ENCODE assay signal across 8 cellular contexts in the genomic region with DNA sequence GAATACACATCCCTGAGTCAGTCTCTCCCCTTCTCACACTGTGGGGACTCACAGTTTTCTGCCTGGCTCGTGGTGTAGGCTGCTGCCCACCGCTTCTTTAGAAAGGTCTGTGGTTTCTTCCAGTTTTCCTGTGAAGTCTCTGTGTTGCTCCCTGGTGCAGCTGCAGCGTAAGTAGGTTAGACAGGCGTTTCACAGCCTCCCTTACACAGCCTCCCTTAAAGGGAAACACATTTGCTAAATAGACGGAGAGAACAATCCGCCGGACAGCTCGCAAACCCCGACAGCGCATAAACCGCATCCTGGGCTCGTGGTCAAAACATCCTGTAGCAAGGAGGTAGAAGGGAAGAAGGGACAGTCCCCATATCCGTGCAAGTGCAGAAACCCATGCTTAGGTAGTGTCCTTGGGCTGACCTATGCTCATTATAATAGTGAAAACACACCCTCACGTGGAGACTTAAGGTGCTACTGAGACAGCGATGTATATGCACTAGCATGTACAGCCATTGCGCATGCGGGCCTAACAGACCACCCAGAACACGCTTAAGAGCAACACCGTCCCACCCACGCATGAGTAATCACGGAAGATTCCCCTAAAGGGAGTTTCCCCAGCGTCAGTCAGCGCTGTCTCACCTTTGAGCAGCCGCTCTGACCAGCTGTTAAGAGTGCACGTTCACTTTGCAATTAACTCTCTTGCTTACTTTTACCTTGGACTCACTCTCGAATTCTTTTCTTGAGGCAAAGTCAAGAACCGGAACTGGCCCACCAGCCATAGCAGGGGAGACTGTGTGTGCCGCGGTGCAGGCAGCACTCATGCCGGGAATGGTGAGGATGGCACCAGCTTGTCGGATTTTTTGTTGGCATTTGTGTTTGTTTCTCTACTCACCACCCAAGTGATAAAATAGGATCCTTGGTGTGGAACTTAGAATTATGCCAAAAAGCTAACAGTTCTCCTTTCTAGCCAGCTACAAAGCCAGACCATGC. TPM values are rescaled to one million over a fixed set of nuclear protein-coding genes. Genes with fewer than 3 reads are reported as not detected.
DNase-seq lines count a peak whose midpoint lies in the region; ATAC-seq and TF ChIP-seq lines count a peak whose summit lies in the region.

No MANE protein-coding gene starts in this region.

- no CpG with 5 or more reads among the region's 31 CpGs for WGBS in trophoblast cell (ENCODE audit: extremely low coverage, insufficient coverage, insufficient read length)

- no peak overlapping the region for H4K91ac ChIP-seq in trophoblast cell (ENCODE audit: low read depth, low read length)

- H4K20me1 ChIP-seq in GM23338 (replicated peaks; ENCODE audit: insufficient read depth) = no peaks in the 10 kb centered on the region

- no peaks in the 10 kb centered on the region for H3F3A ChIP-seq in GM23338 (replicated peaks; ENCODE audit: low read depth)

- H3K9me3 ChIP-seq in trophoblast cell (ENCODE audit: insufficient read depth, low read depth, low read length) = peaks cover under 1% of the 10 kb centered on the region
- no peaks in the 10 kb centered on the region for H3K9me3 ChIP-seq in gastrocnemius medialis

- no peak overlapping the region for H3K27ac ChIP-seq in GM23338 (ENCODE audit: low read depth)
- H3K27ac ChIP-seq in trophoblast cell (ENCODE audit: low read depth, low read length) = no peak overlapping the region
- H3K27ac ChIP-seq in gastrocnemius medialis = no peak overlapping the region

- no peak for TF ChIP-seq CTCF in GM10248 (IDR thresholded peaks at IDR 0.05; ENCODE audit: control extremely low read depth, extremely low read depth, low read depth, missing control alignments)
- no peak for TF ChIP-seq CTCF in GM23338 (conservative IDR thresholded peaks at IDR 0.05; ENCODE audit: low read depth in 2 of 2)
- no peak for TF ChIP-seq CTCF in gastrocnemius medialis (IDR thresholded peaks at IDR 0.05 in 4 of 5, conservative IDR thresholded peaks at IDR 0.05 in 1 of 5)

- H3K9ac ChIP-seq in trophoblast cell (ENCODE audit: low read length) = no peak overlapping the region

- in situ Hi-C loops in gastrocnemius medialis (cut with MboI; ENCODE audit: low sequenced_read_pairs in 4 of 4) = no loop called here

- H3K4me3 Mint-ChIP-seq in GM23338 = no peak overlapping the region
- H3K4me3 Mint-ChIP-seq in activated T-cell treated with anti-CD3 and anti-CD28 coated beads, Interleukin-2, amount 50 U/mL, for 24 hours = peak overlapping the region; percentile 79

- no peaks in the 10 kb centered on the region for H3K9me2 ChIP-seq in GM23338 (ENCODE audit: insufficient read depth)

- H3K79me1 ChIP-seq in trophoblast cell (ENCODE audit: low read length) = no peaks in the 10 kb centered on the region

- H3K4me2 ChIP-seq in GM23338 (no peak overlapping the region), trophoblast cell (ENCODE audit: low read length) (no peak overlapping the region)

- no peaks in the 10 kb centered on the region; the same call in 1 of the 2 replicates for H3K36me3 ChIP-seq in GM23338 (ENCODE audit: insufficient read depth)
- H3K36me3 ChIP-seq in trophoblast cell (ENCODE audit: control insufficient read depth in 1 of 2, insufficient read depth in 2 of 2, low read length in 2 of 2) = no peaks in the 10 kb centered on the region
- H3K36me3 ChIP-seq in gastrocnemius medialis = no peaks in the 10 kb centered on the region

- no peak overlapping the region for H2BK12ac ChIP-seq in trophoblast cell (ENCODE audit: low read length)

- intact Hi-C loops in gastrocnemius medialis (cut with DNase I; ENCODE audit: low total_unique reads) = no loop called here

- no peak overlapping the region for H3K23ac ChIP-seq in trophoblast cell (ENCODE audit: low read length)

- POLR2A ChIA-PET in GM10248 (lab: Yijun Ruan, JAX) = no interaction called here

- H3K18ac ChIP-seq in trophoblast cell (ENCODE audit: low read length) = no peak overlapping the region

- H3K4me1 ChIP-seq in GM23338 (ENCODE audit: insufficient read depth) (no peaks in the 10 kb centered on the region; the same call in 1 of the 2 replicates), trophoblast cell (ENCODE audit: control insufficient read depth in 1 of 2, insufficient read depth in 2 of 2, low read length in 2 of 2) (no peaks in the 10 kb centered on the region), gastrocnemius medialis (no peaks in the 10 kb centered on the region)

- no peak overlapping the region for H4K8ac ChIP-seq in trophoblast cell (ENCODE audit: low read depth, low read length)

- H3K79me2 ChIP-seq in GM23338 (replicated peaks; ENCODE audit: insufficient read depth) (no peaks in the 10 kb centered on the region), trophoblast cell (ENCODE audit: control insufficient read depth, insufficient read depth, low read length, poor library complexity) (no peaks in the 10 kb centered on the region)

- no peak overlapping the region for H3K14ac ChIP-seq in trophoblast cell (ENCODE audit: low read length)

- H2BK5ac ChIP-seq in trophoblast cell (ENCODE audit: low read depth, low read length, poor library complexity) = no peak overlapping the region

- no peak for TF ChIP-seq POLR2A in gastrocnemius medialis (IDR thresholded peaks at IDR 0.05)

- H3K9me3 Mint-ChIP-seq in GM23338 = peaks cover 7% of the 10 kb centered on the region; the same call in 2 of the 3 replicates
- peaks cover 14% of the 10 kb centered on the region for H3K9me3 Mint-ChIP-seq in activated T-cell treated with anti-CD3 and anti-CD28 coated beads, Interleukin-2, amount 50 U/mL, for 24 hours

- DNase-seq in GM10248 (ENCODE audit: extremely low spot score) = peak; percentile 78
- no peak for DNase-seq in GM23338 (ENCODE audit: low spot score)
- peak; percentile 47 for DNase-seq in NCI-H226
- DNase-seq in activated T-cell treated with anti-CD3 and anti-CD28 coated beads, Interleukin-2, amount 50 U/mL, for 24 hours = peak; percentile 87
- peak; percentile 24 to 45 for DNase-seq in trophoblast cell
- DNase-seq in gastrocnemius medialis = no peak
- DNase-seq in NCI-H82 treated with DMSO at 0.1 percent for 48 hours (lab: John Stamatoyannopoulos, UW; ENCODE audit: unreplicated experiment) = no peak
- no peak for DNase-seq in NCI-H1436 (lab: John Stamatoyannopoulos, UW)

- H2AFZ ChIP-seq in GM23338 = peak overlapping the region; percentile 76; the same call in 1 of the 2 replicates
- no peak overlapping the region for H2AFZ ChIP-seq in trophoblast cell (ENCODE audit: insufficient read depth, low read length, poor library complexity)

- H3K4me1 Mint-ChIP-seq in GM23338 = no peaks in the 10 kb centered on the region; the same call in 2 of the 3 replicates
- peaks cover 79% of the 10 kb centered on the region for H3K4me1 Mint-ChIP-seq in activated T-cell treated with anti-CD3 and anti-CD28 coated beads, Interleukin-2, amount 50 U/mL, for 24 hours (ENCODE audit: low read depth)

- H3K27me3 Mint-ChIP-seq in GM23338 (ENCODE audit: insufficient read depth, low read depth, poor library complexity) = peaks cover 8% of the 10 kb centered on the region
- H3K27me3 Mint-ChIP-seq in activated T-cell treated with anti-CD3 and anti-CD28 coated beads, Interleukin-2, amount 50 U/mL, for 24 hours = peaks cover 6% of the 10 kb centered on the region

- ATAC-seq in GM23338 (no peak), gastrocnemius medialis (no peak)

- no peak overlapping the region for H2BK120ac ChIP-seq in trophoblast cell (ENCODE audit: insufficient read depth, low read length, poor library complexity)

- no peak overlapping the region for H3K27ac Mint-ChIP-seq in GM23338
- H3K27ac Mint-ChIP-seq in activated T-cell treated with anti-CD3 and anti-CD28 coated beads, Interleukin-2, amount 50 U/mL, for 24 hours = peak overlapping the region; percentile 97

- no peak overlapping the region for H3K4ac ChIP-seq in trophoblast cell (ENCODE audit: low read depth, low read length)

- H2AK5ac ChIP-seq in trophoblast cell (ENCODE audit: low read length) = no peak overlapping the region

- CTCF ChIA-PET in GM10248 (lab: Yijun Ruan, JAX) = interaction anchor here (0.8 to 7.0 kb wide), 11 partner anchors 11 to 220 kb away, joined by 3 to 109 read pairs (median 3); partner anchors contain the start of gene SIGLEC10

- peaks cover 3% of the 10 kb centered on the region; the same call in 1 of the 3 replicates for H3K36me3 Mint-ChIP-seq in GM23338 (ENCODE audit: low read depth)
- H3K36me3 Mint-ChIP-seq in activated T-cell treated with anti-CD3 and anti-CD28 coated beads, Interleukin-2, amount 50 U/mL, for 24 hours (ENCODE audit: low read depth) = peaks cover 5% of the 10 kb centered on the region

- H4K12ac ChIP-seq in trophoblast cell (ENCODE audit: low read depth, low read length) = no peak overlapping the region

- H3K4me3 ChIP-seq in GM23338 = no peak overlapping the region
- no peak overlapping the region for H3K4me3 ChIP-seq in trophoblast cell (ENCODE audit: low read depth, low read length)
- no peak overlapping the region for H3K4me3 ChIP-seq in gastrocnemius medialis

- H3K27me3 ChIP-seq in GM23338 (ENCODE audit: insufficient read depth) = no peaks in the 10 kb centered on the region
- no peaks in the 10 kb centered on the region for H3K27me3 ChIP-seq in trophoblast cell (ENCODE audit: insufficient read depth, low read length)
- H3K27me3 ChIP-seq in gastrocnemius medialis = peaks cover 0 to 6% (median 2%) of the 10 kb centered on the region in 3 donors

TF ChIP-seq in GM23338, 12 proteins besides CTCF, POLR2A, EP300 and RAD21 (continues in another document):
- TF ChIP-seq STAT1 (IDR thresholded peaks at IDR 0.05; ENCODE audit: unreplicated experiment) (no peak), CREB1 (CRISPR knock-in tag; IDR thresholded peaks at IDR 0.05; ENCODE audit: low read depth) (no peak), EZH2phosphoT487 (IDR thresholded peaks at IDR 0.05; ENCODE audit: unreplicated experiment) (no peak)

RNA-seq across cellular contexts. Expression of gene SIGLEC8, which starts 16.6 kb away (rescaled TPM):
- not detected in 2 replicates for total RNA-seq in GM23338 (2014; rRNA removed; shearing (Covaris generic))
- polyA plus RNA-seq in GM23338 (2016; fragmentation: Nextera tagmentation; extraction: Ambion mirVana) = not detected in 2 replicates
- not detected in 2 replicates for polyA plus RNA-seq in trophoblast cell (2013)
- under 1 TPM in 1 of 4 donors, not detected in 3; 0.13 TPM for total RNA-seq in gastrocnemius medialis

RNA-seq across cellular contexts. Expression of gene SIGLEC10, which starts 24.3 kb away (rescaled TPM):
- total RNA-seq in GM23338 (2014; rRNA removed; shearing (Covaris generic)) = not detected in 2 replicates
- 0.47 and 0.56 TPM in 2 replicates for polyA plus RNA-seq in GM23338 (2016; fragmentation: Nextera tagmentation; extraction: Ambion mirVana)
- 0.03 TPM in 1 of 2 replicates, not detected in the other for polyA plus RNA-seq in trophoblast cell (2013)
- 1 to 10 TPM in 1 of 4 donors, under 1 TPM in 2, not detected in 1; 0.87 to 1.3 (median 0.98) TPM for total RNA-seq in gastrocnemius medialis

RNA-seq across cellular contexts. Expression of gene CEACAM18, which starts 36.6 kb away (rescaled TPM):
- total RNA-seq in GM23338 (2014; rRNA removed; shearing (Covaris generic)) = not detected in 2 replicates
- polyA plus RNA-seq in GM23338 (2016; fragmentation: Nextera tagmentation; extraction: Ambion mirVana) = not detected in 2 replicates
- polyA plus RNA-seq in trophoblast cell (2013) = not detected in 2 replicates
- not detected for total RNA-seq in gastrocnemius medialis

RNA-seq across cellular contexts. Expression of gene C19orf84, which starts 51.3 kb away (rescaled TPM):
- 1.4 and 5.6 TPM in 2 replicates for total RNA-seq in GM23338 (2014; rRNA removed; shearing (Covaris generic))
- 3.9 and 4.4 TPM in 2 replicates for polyA plus RNA-seq in GM23338 (2016; fragmentation: Nextera tagmentation; extraction: Ambion mirVana)
- 0.05 and 0.06 TPM in 2 replicates for polyA plus RNA-seq in trophoblast cell (2013)
- total RNA-seq in gastrocnemius medialis = not detected

RNA-seq across cellular contexts. Expression of gene LIM2, which starts 53.9 kb away (rescaled TPM):
- total RNA-seq in GM23338 (2014; rRNA removed; shearing (Covaris generic)) = not detected in 2 replicates
- not detected in 2 replicates for polyA plus RNA-seq in GM23338 (2016; fragmentation: Nextera tagmentation; extraction: Ambion mirVana)
- polyA plus RNA-seq in trophoblast cell (2013) = not detected in 2 replicates
- not detected for total RNA-seq in gastrocnemius medialis

Comparison
In these comparisons a context has a peak if more than half of its experiments do, and no peak if none do; other contexts are left out.
1. DNase-seq: peak in GM10248 (single experiment), NCI-H226 (single experiment), activated T-cell treated with anti-CD3 and anti-CD28 coated beads, Interleukin-2, amount 50 U/mL, for 24 hours (single experiment) and trophoblast cell (2 of 2); none in GM23338 (single experiment), gastrocnemius medialis (0 of 2), NCI-H82 treated with DMSO at 0.1 percent for 48 hours (single experiment) and NCI-H1436 (single experiment).